8 cellular contexts compared by ENCODE assay signal in the genomic region with DNA sequence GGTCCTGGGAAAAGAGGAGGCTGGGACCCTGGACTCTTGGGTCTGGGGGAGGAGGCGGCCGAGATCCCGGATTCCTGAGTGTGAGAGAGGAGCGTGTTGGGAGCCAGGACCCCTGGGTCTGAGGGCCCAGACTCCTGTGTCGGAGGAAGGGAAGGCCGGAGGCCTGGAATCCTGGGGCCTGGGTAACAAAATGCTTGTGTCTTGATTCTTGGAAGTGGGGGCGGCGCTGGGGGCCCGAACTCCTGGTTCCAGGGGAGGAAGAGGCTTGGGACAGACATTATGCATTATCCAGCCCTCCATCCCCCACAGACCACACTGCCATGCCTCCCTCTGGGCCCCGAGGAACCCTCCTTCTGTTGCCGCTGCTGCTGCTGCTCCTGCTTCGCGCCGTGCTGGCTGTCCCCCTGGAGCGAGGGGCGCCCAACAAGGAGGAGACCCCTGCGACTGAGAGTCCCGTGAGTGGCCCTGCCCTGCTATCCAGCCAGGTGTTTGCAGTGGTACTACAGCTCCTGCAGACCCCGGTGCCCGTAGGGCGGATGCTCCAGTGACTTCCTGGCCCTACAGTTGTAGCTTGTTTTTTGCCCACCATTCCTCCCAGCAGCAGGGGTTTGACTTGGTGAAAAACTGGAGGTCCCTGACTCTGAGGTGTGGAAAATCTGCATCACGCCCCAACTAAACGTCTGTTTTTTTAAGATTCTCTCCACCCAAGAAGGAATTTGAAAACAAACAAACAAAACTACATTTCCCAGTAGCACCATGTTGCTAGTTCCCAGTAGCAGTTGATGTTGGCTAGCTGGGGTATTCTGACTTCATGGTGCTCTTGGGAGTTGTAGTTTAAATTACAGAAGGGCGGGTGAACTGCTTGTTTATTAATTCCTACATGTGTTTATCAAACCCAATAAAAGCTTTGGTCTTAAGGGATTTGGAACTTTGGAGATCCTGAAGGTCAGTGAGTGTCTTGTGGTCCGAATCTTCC. TPM values are rescaled to one million over a fixed set of nuclear protein-coding genes. Genes with fewer than 3 reads are reported as not detected.
A peak's percentile ranks its signal among the peaks of the same experiment; 100 is the strongest.
DNase-seq lines count a peak whose midpoint lies in the region; ATAC-seq and TF ChIP-seq lines count a peak whose summit lies in the region.

No MANE protein-coding gene starts in this region.

- intact Hi-C loops in activated CD4-positive, alpha-beta T cell treated with anti-CD3 and anti-CD28 coated beads for 36 hours (cut with DNase I, micrococcal nuclease), result loop anchor here (1.0 to 5.0 kb wide), 13 partner anchors 25 to 977 kb away; a partner anchor contains a TSS

- H3K27ac Mint-ChIP-seq in activated CD4-positive, alpha-beta T cell treated with anti-CD3 and anti-CD28 coated beads for 36 hours, result peak overlapping the region; percentile 98
- H3K27ac Mint-ChIP-seq in brain (peak overlapping the region; percentile 92 to 99 (median 95)), immature natural killer cell (peak overlapping the region; percentile 87 to 99 (median 96))
- peak overlapping the region; percentile 92 for H3K27ac Mint-ChIP-seq in stimulated activated memory B cell treated with anti-CD40 and anti-IgM and Interleukin-4, amounts not matched to agents 10 μg/mL and 1 μg/mL and 100 μg/mL, for 72 hours

- H3K36me3 ChIP-seq in NT2/D1 (ENCODE audit: insufficient read depth, insufficient read length, low read length), result peaks cover 21% of the 10 kb centered on the region

- H3K27me3 Mint-ChIP-seq in activated CD4-positive, alpha-beta T cell treated with anti-CD3 and anti-CD28 coated beads for 36 hours, result peaks cover 1% of the 10 kb centered on the region
- H3K27me3 Mint-ChIP-seq in brain (peaks cover 5% of the 10 kb centered on the region), immature natural killer cell (ENCODE audit: low read depth in 3 of 3) (peaks cover 2 to 5% (median 4%) of the 10 kb centered on the region in 3 donors)
- peaks cover 20% of the 10 kb centered on the region for H3K27me3 Mint-ChIP-seq in stimulated activated memory B cell treated with anti-CD40 and anti-IgM and Interleukin-4, amounts not matched to agents 10 μg/mL and 1 μg/mL and 100 μg/mL, for 72 hours

- H3K36me3 Mint-ChIP-seq in activated CD4-positive, alpha-beta T cell treated with anti-CD3 and anti-CD28 coated beads for 36 hours (ENCODE audit: low read depth), result peaks cover 33% of the 10 kb centered on the region
- H3K36me3 Mint-ChIP-seq in brain (peaks cover 39% of the 10 kb centered on the region), immature natural killer cell (peaks cover 4 to 10% (median 4%) of the 10 kb centered on the region in 3 donors)
- peaks cover 29% of the 10 kb centered on the region for H3K36me3 Mint-ChIP-seq in stimulated activated memory B cell treated with anti-CD40 and anti-IgM and Interleukin-4, amounts not matched to agents 10 μg/mL and 1 μg/mL and 100 μg/mL, for 72 hours

- peak overlapping the region; percentile 77 for H3K4me3 ChIP-seq in NT2/D1 (ENCODE audit: insufficient read length, low read depth)

- no peak for ATAC-seq in activated CD4-positive, alpha-beta T cell treated with anti-CD3 and anti-CD28 coated beads for 36 hours
- ATAC-seq in stimulated activated memory B cell treated with anti-CD40 and anti-IgM and Interleukin-4, amounts not matched to agents 10 μg/mL and 1 μg/mL and 100 μg/mL, for 72 hours, result no peak
- no peak for ATAC-seq in HG03521 (IDR thresholded peaks at IDR 0.05; ENCODE audit: unreplicated experiment)

- DNase-seq in activated CD4-positive, alpha-beta T cell treated with anti-CD3 and anti-CD28 coated beads for 36 hours, result peak; percentile 29
- DNase-seq in activated CD4-positive, alpha-beta T cell treated with anti-CD3 and anti-CD28 coated beads for 1 hour, result no peak
- DNase-seq in NT2/D1 (ENCODE audit: low read depth, low spot score) (no peak), immature natural killer cell (no peak), kidney tubule cell (ENCODE audit: low spot score) (no peak)

- TF ChIP-seq CTCF in brain (conservative IDR thresholded peaks at IDR 0.05), result no peak

- CTCF ChIA-PET in activated CD4-positive, alpha-beta T cell treated with anti-CD3 and anti-CD28 coated beads for 36 hours (lab: Charles Lee), result interaction anchor here (0.5 to 2.6 kb wide), 10 partner anchors 15 to 197 kb away, joined by 3 to 12 read pairs (median 5); a partner anchor contains a TSS

- H3K4me1 ChIP-seq in NT2/D1 (ENCODE audit: insufficient read depth, insufficient read length), result no peaks in the 10 kb centered on the region

- POLR2A ChIA-PET in activated CD4-positive, alpha-beta T cell treated with anti-CD3 and anti-CD28 coated beads for 36 hours (lab: Charles Lee), result interaction anchor here (0.6 to 2.0 kb wide), 13 partner anchors 24 to 660 kb away, joined by 3 to 7 read pairs (median 4); a partner anchor contains a TSS

- H3K4me3 Mint-ChIP-seq in activated CD4-positive, alpha-beta T cell treated with anti-CD3 and anti-CD28 coated beads for 36 hours, result peak overlapping the region; percentile 99
- H3K4me3 Mint-ChIP-seq in brain, result peak overlapping the region; percentile 97 to 100 (median 98)
- peak overlapping the region; percentile 90 to 98 (median 91) for H3K4me3 Mint-ChIP-seq in immature natural killer cell
- peak overlapping the region; percentile 97 for H3K4me3 Mint-ChIP-seq in stimulated activated memory B cell treated with anti-CD40 and anti-IgM and Interleukin-4, amounts not matched to agents 10 μg/mL and 1 μg/mL and 100 μg/mL, for 72 hours

- peaks cover 33% of the 10 kb centered on the region for H3K4me1 Mint-ChIP-seq in activated CD4-positive, alpha-beta T cell treated with anti-CD3 and anti-CD28 coated beads for 36 hours
- H3K4me1 Mint-ChIP-seq in brain (peaks cover 44% of the 10 kb centered on the region), immature natural killer cell (peaks cover 27 to 34% of the 10 kb centered on the region in 2 donors)
- H3K4me1 Mint-ChIP-seq in stimulated activated memory B cell treated with anti-CD40 and anti-IgM and Interleukin-4, amounts not matched to agents 10 μg/mL and 1 μg/mL and 100 μg/mL, for 72 hours, result peaks cover 46% of the 10 kb centered on the region

- H3K9ac ChIP-seq in NT2/D1 (ENCODE audit: insufficient read length, low read depth), result peak overlapping the region; percentile 80

- no peaks in the 10 kb centered on the region for H3K27me3 ChIP-seq in NT2/D1 (ENCODE audit: insufficient read depth, insufficient read length)

- no peaks in the 10 kb centered on the region for H3K9me3 Mint-ChIP-seq in activated CD4-positive, alpha-beta T cell treated with anti-CD3 and anti-CD28 coated beads for 36 hours (ENCODE audit: low read depth)
- H3K9me3 Mint-ChIP-seq in brain (no peaks in the 10 kb centered on the region), immature natural killer cell (no peaks in the 10 kb centered on the region)
- no peaks in the 10 kb centered on the region for H3K9me3 Mint-ChIP-seq in stimulated activated memory B cell treated with anti-CD40 and anti-IgM and Interleukin-4, amounts not matched to agents 10 μg/mL and 1 μg/mL and 100 μg/mL, for 72 hours

- no peaks in the 10 kb centered on the region for H3K9me3 ChIP-seq in NT2/D1 (ENCODE audit: insufficient read depth, low read length)

RNA-seq across cellular contexts. Expression of a gene that starts 0.7 kb away (rescaled TPM):
- 100 to 1,000 TPM; 115 to 118 TPM for total RNA-seq in activated CD4-positive, alpha-beta T cell treated with anti-CD3 and anti-CD28 coated beads for 36 hours
- polyA plus RNA-seq in brain (ENCODE audit: insufficient read depth, low read depth, low replicate concordance), result 237 TPM
- 100 to 1,000 TPM in 1 of 3 donors, 10 to 100 TPM in 2; 76.7 to 219 (median 89.7) TPM for polyA plus RNA-seq in immature natural killer cell

RNA-seq across cellular contexts. Expression of a gene that starts 2.2 kb away (rescaled TPM):
- under 1 TPM; 0.37 to 0.87 TPM for total RNA-seq in activated CD4-positive, alpha-beta T cell treated with anti-CD3 and anti-CD28 coated beads for 36 hours
- polyA plus RNA-seq in brain (ENCODE audit: insufficient read depth, low read depth, low replicate concordance), result 0.24 TPM
- polyA plus RNA-seq in immature natural killer cell, result not detected

RNA-seq across cellular contexts. Expression of a gene that starts 28.5 kb away (rescaled TPM):
- total RNA-seq in activated CD4-positive, alpha-beta T cell treated with anti-CD3 and anti-CD28 coated beads for 36 hours, result 10 to 100 TPM; 51.6 to 62.4 TPM
- polyA plus RNA-seq in brain (ENCODE audit: insufficient read depth, low read depth, low replicate concordance), result 33.1 TPM
- 100 to 1,000 TPM in 1 of 3 donors, 10 to 100 TPM in 2; 41.7 to 149 (median 48.8) TPM for polyA plus RNA-seq in immature natural killer cell

RNA-seq across cellular contexts. Expression of a gene that starts 32.3 kb away (rescaled TPM):
- 10 to 100 TPM in 1 of 2 experiments, 1 to 10 TPM in 1; 7.0 to 10.9 TPM for total RNA-seq in activated CD4-positive, alpha-beta T cell treated with anti-CD3 and anti-CD28 coated beads for 36 hours
- polyA plus RNA-seq in brain (ENCODE audit: insufficient read depth, low read depth, low replicate concordance) (3.4 TPM), immature natural killer cell (1 to 10 TPM; 3.0 to 5.9 (median 4.8) TPM)

RNA-seq across cellular contexts. Expression of a gene that starts 32.7 kb away (rescaled TPM):
- 1 to 10 TPM; 1.4 to 2.4 TPM for total RNA-seq in activated CD4-positive, alpha-beta T cell treated with anti-CD3 and anti-CD28 coated beads for 36 hours
- polyA plus RNA-seq in brain (ENCODE audit: insufficient read depth, low read depth, low replicate concordance) (1.4 TPM), immature natural killer cell (1 to 10 TPM in 1 of 3 donors, not detected in 2; 1.3 TPM)
